ENCODE assay signal across 8 cellular contexts in the genomic region with DNA sequence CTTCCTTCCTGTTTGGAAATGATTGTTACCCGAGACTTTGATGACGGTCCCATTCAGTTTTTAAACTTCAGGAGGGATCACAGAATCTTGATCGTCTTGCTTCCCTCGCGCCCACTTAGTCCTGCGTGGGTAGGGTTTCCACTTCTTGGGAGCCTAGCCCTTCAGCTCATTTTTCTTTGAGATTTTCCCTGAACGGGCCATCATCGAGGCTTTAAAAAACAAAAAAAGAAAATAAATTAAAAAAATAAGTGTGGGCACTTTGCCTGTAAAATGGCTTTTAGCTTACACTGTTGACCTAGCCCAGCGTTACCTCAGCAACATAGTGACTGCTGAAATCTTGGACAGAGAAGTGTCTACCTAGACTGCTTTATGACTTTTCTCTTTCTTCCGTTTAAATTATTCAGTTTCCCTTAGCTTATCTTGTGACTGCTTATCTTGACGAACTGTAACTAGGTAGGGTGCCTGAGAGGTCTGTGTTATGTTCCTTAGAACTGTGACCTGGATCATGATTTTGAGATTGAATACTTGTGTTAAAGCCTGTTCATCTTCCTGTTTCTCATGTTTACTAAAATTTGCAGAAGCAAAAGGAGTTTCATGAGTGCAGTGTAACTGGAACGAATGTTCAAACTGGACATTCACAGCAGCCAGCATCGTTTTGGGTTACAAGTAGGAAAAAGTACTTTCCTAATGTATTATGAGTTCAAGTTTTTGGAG. TPM values are rescaled to one million over a fixed set of nuclear protein-coding genes. Genes with fewer than 3 reads are reported as not detected.
DNase-seq lines count a peak whose midpoint lies in the region; ATAC-seq and TF ChIP-seq lines count a peak whose summit lies in the region.

No MANE protein-coding gene starts in this region.

- 2 to 3% methylated on average over 13 of the region's 13 CpGs for WGBS in esophagus, 2 donors

- peaks cover 7% of the 10 kb centered on the region for H3K36me3 Mint-ChIP-seq in T-helper 1 cell treated with Interleukin-12 subunit alpha and Interleukin-12 subunit beta and Interleukin-4 antibody, amounts not matched to agents 30 μg/mL and 1 μg/mL, for 36 hours (ENCODE audit: low read depth)
- no peaks in the 10 kb centered on the region for H3K36me3 Mint-ChIP-seq in natural killer cell treated with Interleukin-12 subunit alpha and Interleukin-12 subunit beta and Interleukin-15 and Interleukin-18, amount 100 ng/mL, for 72 hours

- peak; percentile 40 for ATAC-seq in HG02973 (IDR thresholded peaks at IDR 0.05; ENCODE audit: unreplicated experiment)
- ATAC-seq in natural killer cell treated with Interleukin-12 subunit alpha and Interleukin-12 subunit beta and Interleukin-15 and Interleukin-18, amount 100 ng/mL, for 72 hours, result peak in 1 of 2 donors; percentile 24

- no peaks in the 10 kb centered on the region for H3K27me3 Mint-ChIP-seq in T-helper 1 cell treated with Interleukin-12 subunit alpha and Interleukin-12 subunit beta and Interleukin-4 antibody, amounts not matched to agents 30 μg/mL and 1 μg/mL, for 36 hours (ENCODE audit: low read depth)
- H3K27me3 Mint-ChIP-seq in natural killer cell treated with Interleukin-12 subunit alpha and Interleukin-12 subunit beta and Interleukin-15 and Interleukin-18, amount 100 ng/mL, for 72 hours, result no peaks in the 10 kb centered on the region

- H3K4me3 Mint-ChIP-seq in T-helper 1 cell treated with Interleukin-12 subunit alpha and Interleukin-12 subunit beta and Interleukin-4 antibody, amounts not matched to agents 30 μg/mL and 1 μg/mL, for 36 hours, result peak overlapping the region; percentile 94
- peak overlapping the region; percentile 84 for H3K4me3 Mint-ChIP-seq in natural killer cell treated with Interleukin-12 subunit alpha and Interleukin-12 subunit beta and Interleukin-15 and Interleukin-18, amount 100 ng/mL, for 72 hours

- DNase-seq in GM06990 (ENCODE audit: extremely low read depth, insufficient read length), result no peak
- DNase-seq in natural killer cell treated with Interleukin-12 subunit alpha and Interleukin-12 subunit beta and Interleukin-15 and Interleukin-18, amount 100 ng/mL, for 72 hours (ENCODE audit: low spot score), result no peak
- DNase-seq in COR-L47 (lab: John Stamatoyannopoulos, UW), result no peak
- DNase-seq in NCI-H1092 treated with DMSO at 0.1 percent for 48 hours (lab: John Stamatoyannopoulos, UW), result no peak
- no peak for DNase-seq in NCI-H2171 (lab: John Stamatoyannopoulos, UW)

- H3K4me3 ChIP-seq in GM06990 (replicated peaks; ENCODE audit: low read depth, low read length) (peak overlapping the region; percentile 99), esophagus (ENCODE audit: low read depth in 1 of 2, low read length in 2 of 2) (peak overlapping the region; percentile 69 to 92)

- H3K36me3 ChIP-seq in GM06990 (ENCODE audit: control insufficient read depth, insufficient read depth, low read length) (no peaks in the 10 kb centered on the region; the same call in 1 of the 2 replicates), esophagus (ENCODE audit: control insufficient read depth in 2 of 2, insufficient read depth in 2 of 2, low read length in 1 of 2) (no peaks in the 10 kb centered on the region)

- H3K27ac ChIP-seq in esophagus (ENCODE audit: low read depth in 2 of 2, low read length in 1 of 2), result peak overlapping the region; percentile 93 to 96

- H3K9me3 Mint-ChIP-seq in T-helper 1 cell treated with Interleukin-12 subunit alpha and Interleukin-12 subunit beta and Interleukin-4 antibody, amounts not matched to agents 30 μg/mL and 1 μg/mL, for 36 hours, result no peaks in the 10 kb centered on the region
- H3K9me3 Mint-ChIP-seq in natural killer cell treated with Interleukin-12 subunit alpha and Interleukin-12 subunit beta and Interleukin-15 and Interleukin-18, amount 100 ng/mL, for 72 hours, result no peaks in the 10 kb centered on the region

- TF ChIP-seq CTCF in GM06990 (IDR thresholded peaks at IDR 0.05; ENCODE audit: insufficient read depth, low read length, poor library complexity, severe bottlenecking), result no peak

- no peaks in the 10 kb centered on the region for H3K4me1 ChIP-seq in esophagus (ENCODE audit: control insufficient read depth in 2 of 2, insufficient read depth in 2 of 2, low read length in 1 of 2)

- H3K9me3 ChIP-seq in esophagus (ENCODE audit: control insufficient read depth in 2 of 2, insufficient read depth in 1 of 2, low read depth in 1 of 2, low read length in 1 of 2), result no peaks in the 10 kb centered on the region

- no peaks in the 10 kb centered on the region for H3K27me3 ChIP-seq in GM06990 (replicated peaks; ENCODE audit: control insufficient read depth, insufficient read depth, low read length)
- H3K27me3 ChIP-seq in esophagus (ENCODE audit: control insufficient read depth in 1 of 2, insufficient read depth in 2 of 2, low read length in 2 of 2), result no peaks in the 10 kb centered on the region

- peak overlapping the region; percentile 78 for H3K27ac Mint-ChIP-seq in T-helper 1 cell treated with Interleukin-12 subunit alpha and Interleukin-12 subunit beta and Interleukin-4 antibody, amounts not matched to agents 30 μg/mL and 1 μg/mL, for 36 hours
- peak overlapping the region; percentile 91 to 96 for H3K27ac Mint-ChIP-seq in natural killer cell treated with Interleukin-12 subunit alpha and Interleukin-12 subunit beta and Interleukin-15 and Interleukin-18, amount 100 ng/mL, for 72 hours

- H3K4me1 Mint-ChIP-seq in T-helper 1 cell treated with Interleukin-12 subunit alpha and Interleukin-12 subunit beta and Interleukin-4 antibody, amounts not matched to agents 30 μg/mL and 1 μg/mL, for 36 hours (ENCODE audit: low read depth), result peaks cover 26% of the 10 kb centered on the region
- peaks cover 28 to 31% of the 10 kb centered on the region in 2 donors for H3K4me1 Mint-ChIP-seq in natural killer cell treated with Interleukin-12 subunit alpha and Interleukin-12 subunit beta and Interleukin-15 and Interleukin-18, amount 100 ng/mL, for 72 hours (ENCODE audit: low read depth in 2 of 2)

RNA-seq across cellular contexts. Expression of gene WWP2, which starts 0.9 kb away (rescaled TPM):
- 10 to 100 TPM; 17.7 to 18.5 TPM for polyA plus RNA-seq in esophagus
- total RNA-seq in natural killer cell treated with Interleukin-12 subunit alpha and Interleukin-12 subunit beta and Interleukin-15 and Interleukin-18, amount 100 ng/mL, for 72 hours, result 10 to 100 TPM; 82.8 to 93.2 TPM

RNA-seq across cellular contexts. Expression of gene NOB1, which starts 8.3 kb away (rescaled TPM):
- polyA plus RNA-seq in esophagus, result 10 to 100 TPM; 14.7 to 49.5 TPM
- 100 to 1,000 TPM in 1 of 2 donors, 10 to 100 TPM in 1; 61.6 to 119 TPM for total RNA-seq in natural killer cell treated with Interleukin-12 subunit alpha and Interleukin-12 subunit beta and Interleukin-15 and Interleukin-18, amount 100 ng/mL, for 72 hours

RNA-seq across cellular contexts. Expression of gene NQO1, which starts 36.6 kb away (rescaled TPM):
- 100 to 1,000 TPM in 1 of 2 donors, 10 to 100 TPM in 1; 68.5 to 161 TPM for polyA plus RNA-seq in esophagus
- 10 to 100 TPM; 15.6 to 29.2 TPM for total RNA-seq in natural killer cell treated with Interleukin-12 subunit alpha and Interleukin-12 subunit beta and Interleukin-15 and Interleukin-18, amount 100 ng/mL, for 72 hours
